30 cellular contexts compared by ENCODE assay signal in genomic region chr18:35836932-35837331, GRCh38.
"Had no signal": no experiment of that assay in that cellular context is flagged by ENCODE, and none has a peak within 500 bp of the region (broad histone marks: within the 10 kb centered on the region; RNA-seq: fewer than 3 reads in every experiment).

No MANE protein-coding gene starts in this region.

- H3K4me3 Mint-ChIP-seq: activated CD4-positive, alpha-beta memory T cell treated with anti-CD3 and anti-CD28 coated beads, Interleukin-2, amount 10 ng/mL, durations not matched to agents 7 days and 5 days; activated CD4-positive, alpha-beta T cell treated with anti-CD3 and anti-CD28 coated beads, Interleukin-2, amount 10 ng/mL, durations not matched to agents 7 days and 5 days; activated naive CD8-positive, alpha-beta T cell; activated T-cell treated with anti-CD3 and anti-CD28 coated beads, Interleukin-2, amount 50 U/mL, for 4 hours; activated T-helper 17 cell treated with anti-CD3 and anti-CD28 coated beads, Interleukin-2, amount 50 U/mL, for 72 hours; central memory CD8-positive, alpha-beta T cell; dendritic cell treated with granulocyte-macrophage colony-stimulating factor and Interleukin-4, amounts not matched to agents 40 ng/mL and 50 ng/mL, for 4 days; endodermal cell; T-helper 17 cell; T-helper 2 cell treated with Interferon-gamma antibody and Interleukin-4, amounts not matched to agents 5 μg/mL and 100 μg/mL, for 36 hours had no signal

- H3K36me3 ChIP-seq: brain microvascular endothelial cell had no signal

- H3K27ac Mint-ChIP-seq: activated CD4-positive, alpha-beta memory T cell treated with anti-CD3 and anti-CD28 coated beads, Interleukin-2, amount 10 ng/mL, durations not matched to agents 7 days and 5 days; activated CD4-positive, alpha-beta T cell treated with anti-CD3 and anti-CD28 coated beads, Interleukin-2, amount 10 ng/mL, durations not matched to agents 7 days and 5 days; activated naive CD8-positive, alpha-beta T cell; activated T-helper 17 cell treated with anti-CD3 and anti-CD28 coated beads, Interleukin-2, amount 50 U/mL, for 72 hours; endodermal cell; T-helper 17 cell; T-helper 2 cell treated with Interferon-gamma antibody and Interleukin-4, amounts not matched to agents 5 μg/mL and 100 μg/mL, for 36 hours had no signal

- H3K4me3 ChIP-seq: coronary artery, dorsolateral prefrontal cortex had no signal

- H3K4me1 Mint-ChIP-seq: activated CD4-positive, alpha-beta memory T cell treated with anti-CD3 and anti-CD28 coated beads, Interleukin-2, amount 10 ng/mL, durations not matched to agents 7 days and 5 days; activated CD4-positive, alpha-beta T cell treated with anti-CD3 and anti-CD28 coated beads, Interleukin-2, amount 10 ng/mL, durations not matched to agents 7 days and 5 days; activated T-helper 17 cell treated with anti-CD3 and anti-CD28 coated beads, Interleukin-2, amount 50 U/mL, for 72 hours; central memory CD8-positive, alpha-beta T cell; endodermal cell; T-helper 17 cell had no signal

- ATAC-seq: activated T-cell treated with anti-CD3 and anti-CD28 coated beads, Interleukin-2, amount 50 U/mL, for 4 hours; activated T-helper 17 cell treated with anti-CD3 and anti-CD28 coated beads, Interleukin-2, amount 50 U/mL, for 72 hours; esophagus mucosa; T-helper 17 cell had no signal

- DNase-seq: activated CD4-positive, alpha-beta memory T cell treated with anti-CD3 and anti-CD28 coated beads, Interleukin-2, amount 10 ng/mL, durations not matched to agents 7 days and 5 days; activated CD4-positive, alpha-beta T cell treated with anti-CD3 and anti-CD28 coated beads for 1 hour; activated CD4-positive, alpha-beta T cell treated with anti-CD3 and anti-CD28 coated beads for 4 hours; activated CD4-positive, alpha-beta T cell treated with anti-CD3 and anti-CD28 coated beads, Interleukin-2, amount 10 ng/mL, durations not matched to agents 7 days and 5 days; activated CD4-positive, alpha-beta T cell treated with anti-CD3 and anti-CD28 coated beads, Interleukin-2, amount 50 U/mL, for 4 hours; activated CD4-positive, CD25-positive, alpha-beta regulatory T cell; activated effector memory CD4-positive, alpha-beta T cell treated with Interleukin-2 at 50 U/mL for 16 hours; activated gamma-delta T cell treated with Interleukin-2 at 50 U/mL for 16 hours; activated naive CD4-positive, alpha-beta T cell treated with anti-CD3 and anti-CD28 coated beads, Interleukin-2, amount 50 U/mL, for 16 hours; activated naive CD4-positive, alpha-beta T cell treated with Interleukin-2 at 50 U/mL for 16 hours; activated T-cell treated with anti-CD3 and anti-CD28 coated beads, Interleukin-2, amount 50 U/mL, for 4 hours; amniotic stem cell; anterior cingulate cortex; brain microvascular endothelial cell; dorsolateral prefrontal cortex; effector memory CD4-positive, alpha-beta T cell; endodermal cell; head of caudate nucleus; T-helper 17 cell; T1000 had no signal

- H3K9me3 Mint-ChIP-seq: activated T-helper 17 cell treated with anti-CD3 and anti-CD28 coated beads, Interleukin-2, amount 50 U/mL, for 72 hours; central memory CD8-positive, alpha-beta T cell had no signal

- H3K27me3 ChIP-seq: brain microvascular endothelial cell had no signal

- FAIRE-seq: astrocyte, bronchial epithelial cell, frontal cortex had no signal

- H3K27me3 Mint-ChIP-seq: dendritic cell treated with granulocyte-macrophage colony-stimulating factor and Interleukin-4, amounts not matched to agents 40 ng/mL and 50 ng/mL, for 4 days had no signal

- H3K27ac ChIP-seq: brain microvascular endothelial cell, coronary artery, dorsolateral prefrontal cortex had no signal
